Comparison of ENCODE assay signal across 1 cellular context in genomic region chr19:57279418-57280164, GRCh38.
TF ChIP-seq lines count a peak whose summit lies in the region.

No MANE protein-coding gene starts in this region.

TF ChIP-seq in H1, 55 proteins besides CTCF, POLR2A, EP300 and RAD21:
- TF ChIP-seq SP4 (IDR thresholded peaks at IDR 0.05; ENCODE audit: low read length) (no peak), ATF2 (IDR thresholded peaks at IDR 0.05; ENCODE audit: low read length) (peak; percentile 96), TAF1 (IDR thresholded peaks at IDR 0.05; ENCODE audit: low read depth, low read length) (peak; percentile 89), E2F6 (IDR thresholded peaks at IDR 0.05) (peak; percentile 49; the same call in 1 of the 2 replicates), ZNF274 (IDR thresholded peaks at IDR 0.05; ENCODE audit: borderline replicate concordance, extremely low read depth, low read length) (no peak), SAP30 (IDR thresholded peaks at IDR 0.05; ENCODE audit: insufficient read depth, insufficient replicate concordance, low read length) (no peak), POLR2AphosphoS5 (IDR thresholded peaks at IDR 0.05; ENCODE audit: low read depth, low read length) (peak; percentile 86), TAF7 (optimal IDR thresholded peaks at IDR 0.05; ENCODE audit: borderline replicate concordance, low read depth, low read length) (peak; percentile 62), PHF8 (conservative IDR thresholded peaks at IDR 0.05; ENCODE audit: low read depth, low read length) (no peak; the same call in none of the 2 replicates), BRCA1 (IDR thresholded peaks at IDR 0.05; ENCODE audit: low read depth, low read length) (no peak), SIX5 (IDR thresholded peaks at IDR 0.05; ENCODE audit: low read depth, low read length) (no peak), CTBP2 (IDR thresholded peaks at IDR 0.05; ENCODE audit: borderline replicate concordance, insufficient read depth, insufficient read length, low read length) (no peak), EGR1 (IDR thresholded peaks at IDR 0.05; ENCODE audit: borderline replicate concordance, low read depth, low read length) (no peak), TEAD4 (IDR thresholded peaks at IDR 0.05; ENCODE audit: low read depth, low read length) (no peak), POU5F1 (IDR thresholded peaks at IDR 0.05; ENCODE audit: low read depth, low read length) (no peak), RFX5 (IDR thresholded peaks at IDR 0.05; ENCODE audit: borderline replicate concordance, low read depth, low read length) (no peak), HDAC6 (IDR thresholded peaks at IDR 0.05; ENCODE audit: low read depth, low read length) (no peak), JUND (IDR thresholded peaks at IDR 0.05; ENCODE audit: low read length) (peak; percentile 70; the same call in 1 of the 2 replicates), BCL11A (IDR thresholded peaks at IDR 0.05; ENCODE audit: low read depth in 2 of 2, low read length in 2 of 2) (no peak), TCF12 (IDR thresholded peaks at IDR 0.05; ENCODE audit: low read depth, low read length) (no peak), RXRA (IDR thresholded peaks at IDR 0.05; ENCODE audit: insufficient read depth, low read depth, low read length) (no peak), CREB1 (IDR thresholded peaks at IDR 0.05) (peak; percentile 30; the same call in 1 of the 2 replicates), NRF1 (IDR thresholded peaks at IDR 0.05; ENCODE audit: low read depth, low read length) (no peak), ATF3 (IDR thresholded peaks at IDR 0.05; ENCODE audit: insufficient read depth, low read depth, low read length) (peak; percentile 59; the same call in 1 of the 2 replicates), RBBP5 (IDR thresholded peaks at IDR 0.05; ENCODE audit: borderline replicate concordance, low read depth, low read length) (no peak), JUN (IDR thresholded peaks at IDR 0.05; ENCODE audit: low read depth, low read length) (no peak), ASH2L (IDR thresholded peaks at IDR 0.05; ENCODE audit: low read length) (no peak), YY1 (IDR thresholded peaks at IDR 0.05; ENCODE audit: low read depth, low read length) (no peak), FOSL1 (IDR thresholded peaks at IDR 0.05; ENCODE audit: insufficient read depth, low read depth, low read length) (no peak), BACH1 (IDR thresholded peaks at IDR 0.05; ENCODE audit: low read length) (no peak), SUZ12 (IDR thresholded peaks at IDR 0.05; ENCODE audit: low read length) (no peak), HDAC2 (IDR thresholded peaks at IDR 0.05; ENCODE audit: borderline replicate concordance in 1 of 2, low read depth in 2 of 2, low read length in 2 of 2) (no peak), SRF (IDR thresholded peaks at IDR 0.05; ENCODE audit: low read depth, low read length) (no peak), KDM5A (IDR thresholded peaks at IDR 0.05; ENCODE audit: low read length) (no peak), MAFK (IDR thresholded peaks at IDR 0.05; ENCODE audit: low read depth, low read length) (no peak), SP1 (IDR thresholded peaks at IDR 0.05; ENCODE audit: low read depth, low read length) (peak; percentile 0; the same call in 1 of the 2 replicates), RNF2 (IDR thresholded peaks at IDR 0.05; ENCODE audit: borderline replicate concordance, low read depth, low read length, missing control alignments, poor library complexity, severe bottlenecking) (no peak), CHD7 (IDR thresholded peaks at IDR 0.05; ENCODE audit: insufficient replicate concordance, low read length) (no peak), CEBPB (IDR thresholded peaks at IDR 0.05; ENCODE audit: low read depth, low read length) (peak; percentile 87), EZH2 (IDR thresholded peaks at IDR 0.05; ENCODE audit: low read depth, low read length, severe bottlenecking) (no peak), GABPA (IDR thresholded peaks at IDR 0.05; ENCODE audit: borderline replicate concordance, insufficient read depth, low read length) (peak; percentile 51; the same call in 1 of the 2 replicates), KDM4A (IDR thresholded peaks at IDR 0.05; ENCODE audit: low read depth, low read length, severe bottlenecking) (no peak), KDM1A (IDR thresholded peaks at IDR 0.05; ENCODE audit: borderline replicate concordance, low read length) (no peak), CHD2 (IDR thresholded peaks at IDR 0.05; ENCODE audit: low read length) (no peak), SIRT6 (IDR thresholded peaks at IDR 0.05; ENCODE audit: low read length) (no peak), CBX5 (IDR thresholded peaks at IDR 0.05; ENCODE audit: low read depth, low read length) (no peak), TBP (IDR thresholded peaks at IDR 0.05; ENCODE audit: low read depth, low read length) (peak; percentile 61), CBX8 (IDR thresholded peaks at IDR 0.05; ENCODE audit: borderline replicate concordance, low read depth, low read length) (no peak), GTF2F1 (IDR thresholded peaks at IDR 0.05; ENCODE audit: borderline replicate concordance, low read depth, low read length) (no peak; the same call in 1 of the 2 replicates), SP2 (IDR thresholded peaks at IDR 0.05; ENCODE audit: low read length) (no peak), SIN3A (conservative IDR thresholded peaks at IDR 0.05 in 1 of 2, IDR thresholded peaks at IDR 0.05 in 1 of 2; ENCODE audit: low read depth in 1 of 2, low read length in 2 of 2) (peak in 1 of 2 experiments; percentile 47; a peak in 1 of 4 replicates), CHD1 (IDR thresholded peaks at IDR 0.05; ENCODE audit: low read depth, low read length) (peak; percentile 71; the same call in 1 of the 2 replicates), NANOG (IDR thresholded peaks at IDR 0.05; ENCODE audit: insufficient read depth, low read depth, low read length, poor library complexity, severe bottlenecking) (no peak)
- TF ChIP-seq, protein P1, sequence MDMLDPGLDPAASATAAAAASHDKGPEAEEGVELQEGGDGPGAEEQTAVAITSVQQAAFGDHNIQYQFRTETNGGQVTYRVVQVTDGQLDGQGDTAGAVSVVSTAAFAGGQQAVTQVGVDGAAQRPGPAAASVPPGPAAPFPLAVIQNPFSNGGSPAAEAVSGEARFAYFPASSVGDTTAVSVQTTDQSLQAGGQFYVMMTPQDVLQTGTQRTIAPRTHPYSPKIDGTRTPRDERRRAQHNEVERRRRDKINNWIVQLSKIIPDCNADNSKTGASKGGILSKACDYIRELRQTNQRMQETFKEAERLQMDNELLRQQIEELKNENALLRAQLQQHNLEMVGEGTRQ (IDR thresholded peaks at IDR 0.05; ENCODE audit: low read length), result peak; percentile 39; the same call in 1 of the 2 replicates
- TF ChIP-seq, protein P2, sequence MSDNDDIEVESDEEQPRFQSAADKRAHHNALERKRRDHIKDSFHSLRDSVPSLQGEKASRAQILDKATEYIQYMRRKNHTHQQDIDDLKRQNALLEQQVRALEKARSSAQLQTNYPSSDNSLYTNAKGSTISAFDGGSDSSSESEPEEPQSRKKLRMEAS (IDR thresholded peaks at IDR 0.05), result peak; percentile 98
